Comparison of ENCODE assay signal across 19 cellular contexts in the genomic region with DNA sequence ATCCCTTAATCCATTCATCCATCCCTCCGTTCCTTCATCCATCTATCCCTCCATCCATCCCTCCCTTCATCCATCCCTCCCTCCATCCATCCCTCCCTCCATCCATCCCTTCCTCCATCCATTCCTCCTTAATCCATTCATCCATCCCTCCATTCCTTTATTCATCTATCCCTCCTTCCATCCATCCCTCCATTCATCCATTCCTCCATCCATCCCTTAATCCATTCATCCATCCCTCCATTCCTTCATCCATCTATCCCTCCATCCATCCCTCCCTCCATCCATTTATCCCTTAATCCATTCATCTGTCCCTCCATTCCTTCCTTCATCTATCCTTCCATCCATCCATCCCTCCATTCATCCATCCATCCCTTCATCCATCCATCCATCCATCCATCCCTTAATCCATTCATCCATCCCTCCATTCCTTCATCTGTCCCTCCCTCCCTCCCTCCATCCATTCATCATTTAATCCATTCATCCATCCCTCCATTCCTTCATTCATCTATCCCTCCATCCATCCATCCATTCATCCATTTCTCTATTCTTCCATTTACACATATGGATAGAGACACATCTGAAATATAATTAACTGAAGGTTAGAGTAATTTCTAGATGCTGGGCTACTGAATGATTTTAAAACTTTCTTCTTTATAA.
"Had no signal": no experiment of that assay in that cellular context is flagged by ENCODE, and none has a peak within 500 bp of the region (broad histone marks: within the 10 kb centered on the region; RNA-seq: fewer than 3 reads in every experiment).

No MANE protein-coding gene starts in this region.

- H3K4me1 ChIP-seq: lower lobe of right lung, right atrium auricular region had no signal

- H3K4me2 ChIP-seq: neural progenitor cell had no signal

- H3K4me1 Mint-ChIP-seq: neural progenitor cell had no signal

- H3K9me3 ChIP-seq: esophagus squamous epithelium, gastroesophageal sphincter, ovary had no signal

- H3K9me3 Mint-ChIP-seq: neural progenitor cell had no signal

- H3K36me3 Mint-ChIP-seq: natural killer cell treated with Interleukin-12 subunit alpha and Interleukin-12 subunit beta and Interleukin-15 and Interleukin-18, amount 100 ng/mL, for 72 hours; neural progenitor cell had no signal

- H3K27me3 ChIP-seq: esophagus squamous epithelium, gastroesophageal sphincter, neural progenitor cell, ovary, right atrium auricular region had no signal

- H3K27ac ChIP-seq: esophagus squamous epithelium, gastroesophageal sphincter, lower lobe of right lung, neural progenitor cell, ovary, right atrium auricular region had no signal

- DNase-seq: dermis blood vessel endothelial cell; esophagus squamous epithelium; foreskin fibroblast; glutamatergic neuron; islet precursor cell; lower lobe of right lung; nucleus accumbens; ovary; small intestine; stimulated activated CD4-positive, alpha-beta T cell treated with anti-CD3 and anti-CD28 coated beads, Interleukin-12 subunit alpha, Interleukin-12 subunit beta, amount 100 ng/mL, for 4 hours; stimulated activated naive CD4-positive, alpha-beta T cell treated with Interleukin-2 at 50 U/mL for 16 hours; trophoblast cell had no signal

- ATAC-seq: gastroesophageal sphincter; left lobe of liver; lower lobe of right lung; natural killer cell treated with Interleukin-12 subunit alpha and Interleukin-12 subunit beta and Interleukin-15 and Interleukin-18, amount 100 ng/mL, for 72 hours had no signal

- H3K27ac Mint-ChIP-seq: memory B cell; natural killer cell treated with Interleukin-12 subunit alpha and Interleukin-12 subunit beta and Interleukin-15 and Interleukin-18, amount 100 ng/mL, for 72 hours; neural progenitor cell had no signal

- H3K4me3 Mint-ChIP-seq: memory B cell; mesothelial cell of epicardium; natural killer cell treated with Interleukin-12 subunit alpha and Interleukin-12 subunit beta and Interleukin-15 and Interleukin-18, amount 100 ng/mL, for 72 hours; neural progenitor cell had no signal

- H3K4me3 ChIP-seq: esophagus squamous epithelium, gastroesophageal sphincter, lower lobe of right lung, neural progenitor cell, ovary, right atrium auricular region had no signal

- FAIRE-seq: small intestine had no signal

- H2AFZ ChIP-seq: neural progenitor cell had no signal

- H3K36me3 ChIP-seq: esophagus squamous epithelium, gastroesophageal sphincter, lower lobe of right lung, neural progenitor cell, ovary, right atrium auricular region had no signal

- H3K9ac ChIP-seq: neural progenitor cell had no signal
